Comparison of ENCODE assay signal across 14 cellular contexts in the genomic region with DNA sequence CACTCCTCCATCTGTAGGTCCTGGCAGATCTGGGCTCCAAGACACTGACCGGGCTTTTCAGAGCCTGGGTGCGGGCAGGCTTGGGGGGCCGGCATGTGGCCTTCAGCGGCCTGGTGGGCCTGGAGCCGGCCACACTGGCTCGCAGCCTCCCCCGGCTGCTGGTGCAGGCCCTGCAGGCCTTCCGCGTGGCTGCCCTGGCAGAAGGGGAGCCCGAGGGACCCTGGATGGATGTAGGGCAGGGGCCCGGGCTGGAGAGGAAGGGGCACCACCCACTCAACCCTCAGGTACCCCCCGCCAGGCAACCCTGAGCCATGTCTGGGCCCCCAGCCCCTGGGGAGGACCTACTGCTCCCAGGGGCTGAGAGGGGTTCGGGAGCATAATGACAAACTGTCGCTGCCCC. TPM values are rescaled to one million over a fixed set of nuclear protein-coding genes. Genes with fewer than 3 reads are reported as not detected.
A peak's percentile ranks its signal among the peaks of the same experiment; 100 is the strongest.
DNase-seq lines count a peak whose midpoint lies in the region; ATAC-seq and TF ChIP-seq lines count a peak whose summit lies in the region.
"Had no signal": no experiment of that assay in that cellular context is flagged by ENCODE, and none has a peak within 500 bp of the region (broad histone marks: within the 10 kb centered on the region; RNA-seq: fewer than 3 reads in every experiment).

No MANE protein-coding gene starts in this region.

- H2AFZ ChIP-seq in neural progenitor cell (replicated peaks), result no peak overlapping the region
- H2AFZ ChIP-seq: GM23248 had no signal

- DNase-seq in Right ventricle myocardium superior (peak; percentile 33), left cardiac atrium (no peak), H7 (peak; percentile 78), neural progenitor cell (ENCODE audit: low spot score) (no peak), A673 (ENCODE audit: low spot score) (no peak)
- DNase-seq: Caco-2; CD8-positive, alpha-beta memory T cell had no signal

- H3K4me1 Mint-ChIP-seq in neural progenitor cell, result peaks cover 7% of the 10 kb centered on the region

- no peak overlapping the region for H3K27ac Mint-ChIP-seq in neural progenitor cell
- H3K27ac Mint-ChIP-seq: CD8-positive, alpha-beta memory T cell; IgD-negative memory B cell had no signal

- H3K4me1 ChIP-seq in neural progenitor cell, result peaks cover 20% of the 10 kb centered on the region
- H3K4me1 ChIP-seq in skeletal muscle tissue (ENCODE audit: control insufficient read depth in 3 of 3, insufficient read depth in 3 of 3, low read length in 3 of 3), result peaks cover 56 to 71% (median 64%) of the 10 kb centered on the region in 3 donors
- H3K4me1 ChIP-seq in A673 (ENCODE audit: insufficient read depth, low read length, poor library complexity, severe bottlenecking), result peaks cover 7% of the 10 kb centered on the region
- H3K4me1 ChIP-seq: Caco-2 had no signal

- no peaks in the 10 kb centered on the region for H3K36me3 Mint-ChIP-seq in neural progenitor cell
- H3K36me3 Mint-ChIP-seq: IgD-negative memory B cell had no signal

- H3K27ac ChIP-seq in neural progenitor cell (no peak overlapping the region), skeletal muscle tissue (ENCODE audit: low read depth, low read length) (peak overlapping the region; percentile 83), A673 (ENCODE audit: low read depth, low read length, poor library complexity, severe bottlenecking) (no peak overlapping the region)
- H3K27ac ChIP-seq: GM23248 had no signal

- CTCF ChIA-PET in A673 (lab: Charles Lee), result no interaction called here

- TF ChIP-seq CTCF in neural progenitor cell (IDR thresholded peaks at IDR 0.05) (no peak), A673 (conservative IDR thresholded peaks at IDR 0.05; ENCODE audit: low read depth, low read length) (no peak)

- H3K79me2 ChIP-seq in neural progenitor cell (ENCODE audit: low read depth), result no peaks in the 10 kb centered on the region

- H3K4me2 ChIP-seq in neural progenitor cell, result peak overlapping the region; percentile 21

- no peak overlapping the region for H3K4me3 Mint-ChIP-seq in neural progenitor cell

- POLR2A ChIA-PET in A673 (lab: Charles Lee; ENCODE audit: low non-redundant PET), result no interaction called here

- no peaks in the 10 kb centered on the region for H3K9me3 Mint-ChIP-seq in neural progenitor cell
- H3K9me3 Mint-ChIP-seq: CD8-positive, alpha-beta memory T cell had no signal

- H3K27me3 ChIP-seq in H7 (ENCODE audit: control insufficient read depth, insufficient read depth, low read length) (peaks cover 30% of the 10 kb centered on the region), neural progenitor cell (peaks cover 59% of the 10 kb centered on the region), skeletal muscle tissue (ENCODE audit: control insufficient read depth in 3 of 3, insufficient read depth in 3 of 3, low read length in 3 of 3) (peaks cover 10 to 21% (median 10%) of the 10 kb centered on the region in 3 donors), A673 (replicated peaks; ENCODE audit: insufficient read depth, low read depth, low read length, poor library complexity) (peaks cover 31% of the 10 kb centered on the region)

- peaks cover 2% of the 10 kb centered on the region for H3F3A ChIP-seq in neural progenitor cell (ENCODE audit: low read depth)

- ATAC-seq in Right ventricle myocardium superior (ENCODE audit: poor library complexity) (no peak), left cardiac atrium (no peak), HG03571 (IDR thresholded peaks at IDR 0.05; ENCODE audit: unreplicated experiment) (no peak)

- intact Hi-C loops in Right ventricle myocardium superior (cut with DNase I), result no loop called here
- intact Hi-C loops in left cardiac atrium (cut with DNase I), result loop anchor here in 1 of 2 donors (10.0 kb wide), 1 partner anchor 620 kb away; no protein-coding TSS in a partner anchor
- intact Hi-C loops in A673 (cut with micrococcal nuclease; ENCODE audit: unreplicated experiment), result no loop called here

- H3K9me3 ChIP-seq in neural progenitor cell (ENCODE audit: low read depth) (no peaks in the 10 kb centered on the region), skeletal muscle tissue (ENCODE audit: control insufficient read depth in 3 of 3, low read length in 3 of 3) (no peaks in the 10 kb centered on the region), A673 (ENCODE audit: low read depth, low read length, poor library complexity, severe bottlenecking) (no peaks in the 10 kb centered on the region)
- H3K9me3 ChIP-seq: BE2C, Caco-2 had no signal

- H3K36me3 ChIP-seq in H7 (replicated peaks; ENCODE audit: control insufficient read depth, insufficient read depth, low read length) (no peaks in the 10 kb centered on the region), neural progenitor cell (no peaks in the 10 kb centered on the region), skeletal muscle tissue (ENCODE audit: control insufficient read depth in 3 of 3, insufficient read depth in 3 of 3, low read length in 3 of 3) (no peaks in the 10 kb centered on the region), A673 (ENCODE audit: insufficient read depth, low read length, poor library complexity, severe bottlenecking) (no peaks in the 10 kb centered on the region)
- H3K36me3 ChIP-seq: BE2C had no signal

- no peak overlapping the region for H3K4me3 ChIP-seq in H7 (ENCODE audit: insufficient read depth, low read depth, low read length)
- H3K4me3 ChIP-seq in neural progenitor cell, result no peak overlapping the region
- no peak overlapping the region for H3K4me3 ChIP-seq in skeletal muscle tissue (ENCODE audit: low read length in 3 of 3)
- no peak overlapping the region for H3K4me3 ChIP-seq in A673 (ENCODE audit: low read depth, low read length, poor library complexity, severe bottlenecking)
- H3K4me3 ChIP-seq: GM23248 had no signal

- H3K9ac ChIP-seq in neural progenitor cell (no peak overlapping the region), skeletal muscle tissue (ENCODE audit: low read depth in 1 of 3, low read length in 3 of 3) (peak overlapping the region; percentile 75 to 88 (median 86))
- H3K9ac ChIP-seq: GM23248 had no signal

- H3K27me3 Mint-ChIP-seq in neural progenitor cell (ENCODE audit: insufficient read depth, low read depth), result peaks cover 28% of the 10 kb centered on the region

- no TSS peak for BruUV-seq in A673 (replicated peaks; lab: Mats Ljungman, UMichigan)

- peaks cover 19% of the 10 kb centered on the region for H4K20me1 ChIP-seq in neural progenitor cell (ENCODE audit: low read depth)

RNA-seq across cellular contexts. Expression of a gene that starts 0.8 kb away (rescaled TPM):
- not detected for total RNA-seq in Right ventricle myocardium superior
- under 1 TPM in 1 of 2 donors, not detected in 1; 0.35 TPM for total RNA-seq in left cardiac atrium
- total RNA-seq in H7 (2014; rRNA removed; shearing (Covaris generic)), result not detected in 2 replicates
- 0.19 TPM in 1 of 2 replicates, not detected in the other for total RNA-seq in neural progenitor cell (ENCODE audit: low replicate concordance)
- total RNA-seq in skeletal muscle tissue, result 32.9 TPM
- total RNA-seq in A673 (2021), result not detected in 2 replicates
- total RNA-seq: Caco-2; CD8-positive, alpha-beta memory T cell; Daoy; GM23248; HT-29 had no signal

RNA-seq across cellular contexts. Expression of a gene that starts 5.0 kb away (rescaled TPM):
- total RNA-seq in Right ventricle myocardium superior, result 0.19 TPM
- under 1 TPM in 1 of 2 donors, not detected in 1; 0.16 TPM for total RNA-seq in left cardiac atrium
- total RNA-seq in H7 (2014; rRNA removed; shearing (Covaris generic)), result not detected in 2 replicates
- not detected in 2 replicates for total RNA-seq in neural progenitor cell (ENCODE audit: low replicate concordance)
- 1.0 TPM for total RNA-seq in skeletal muscle tissue
- total RNA-seq in A673 (2021), result not detected in 2 replicates
- total RNA-seq: Caco-2; CD8-positive, alpha-beta memory T cell; Daoy; GM23248; HT-29 had no signal

RNA-seq across cellular contexts. Expression of a gene that starts 14.3 kb away (rescaled TPM):
- total RNA-seq in Right ventricle myocardium superior (not detected), left cardiac atrium (not detected), neural progenitor cell (ENCODE audit: low replicate concordance) (not detected in 2 replicates), skeletal muscle tissue (35.5 TPM), A673 (2021) (not detected in 2 replicates)
- not detected in 2 replicates for total RNA-seq in H7 (2014; rRNA removed; shearing (Covaris generic))
- total RNA-seq: Caco-2; CD8-positive, alpha-beta memory T cell; Daoy; GM23248; HT-29 had no signal

RNA-seq across cellular contexts. Expression of a gene that starts 25.2 kb away (rescaled TPM):
- total RNA-seq in Right ventricle myocardium superior (1.7 TPM), left cardiac atrium (1 to 10 TPM; 2.0 to 2.8 TPM), neural progenitor cell (ENCODE audit: low replicate concordance) (12.2 and 14.6 TPM in 2 replicates), skeletal muscle tissue (3.7 TPM), A673 (2021) (9.0 and 9.8 TPM in 2 replicates)
- 5.0 and 8.0 TPM in 2 replicates for total RNA-seq in H7 (2014; rRNA removed; shearing (Covaris generic))

RNA-seq across cellular contexts. Expression of a gene that starts 25.3 kb away (rescaled TPM):
- total RNA-seq in Right ventricle myocardium superior (41.1 TPM), left cardiac atrium (10 to 100 TPM; 45.8 to 48.5 TPM), neural progenitor cell (ENCODE audit: low replicate concordance) (72.5 and 97.0 TPM in 2 replicates), skeletal muscle tissue (204 TPM), A673 (2021) (60.8 and 62.1 TPM in 2 replicates)
- 64.6 and 65.3 TPM in 2 replicates for total RNA-seq in H7 (2014; rRNA removed; shearing (Covaris generic))

Comparison
In these comparisons a context has a peak if more than half of its experiments do, and no peak if none do; other contexts are left out.
1. DNase-seq: peak in Right ventricle myocardium superior (single experiment) and H7 (single experiment); none in left cardiac atrium (single experiment), neural progenitor cell (single experiment) and A673 (single experiment).
2. RNA of a gene that starts 0.8 kb away (total RNA-seq): 32.9 TPM in skeletal muscle tissue (single experiment); 0.35 TPM in left cardiac atrium, not detected in Right ventricle myocardium superior (single experiment), not detected in H7, 0.19 TPM in neural progenitor cell and not detected in A673; every median in the first group is over 10 times any median in the second.
3. RNA of a gene that starts 14.3 kb away (total RNA-seq): 35.5 TPM in skeletal muscle tissue (single experiment); not detected in Right ventricle myocardium superior (single experiment), not detected in left cardiac atrium, not detected in H7, not detected in neural progenitor cell and not detected in A673; every median in the first group is over 10 times any median in the second.